In genomic region chr1:169951108-169951507, GRCh38 we compare ENCODE assay signal across 28 cellular contexts.
"Had no signal": no experiment of that assay in that cellular context is flagged by ENCODE, and none has a peak within 500 bp of the region (broad histone marks: within the 10 kb centered on the region; RNA-seq: fewer than 3 reads in every experiment).

No MANE protein-coding gene starts in this region.

- H3K9me3 ChIP-seq: left lung, lower lobe of right lung, neutrophil, right atrium auricular region, tibial nerve, uterus had no signal

- H3K4me2 ChIP-seq: hepatocyte, neural progenitor cell, smooth muscle cell had no signal

- H3K4me1 Mint-ChIP-seq: naive B cell; natural killer cell; nephron progenitor cell; neural progenitor cell; stimulated activated memory B cell treated with anti-CD40 and anti-IgM and Interleukin-4, amounts not matched to agents 10 μg/mL and 1 μg/mL and 100 μg/mL, for 72 hours; stimulated activated naive CD8-positive, alpha-beta T cell treated with anti-CD3 and anti-CD28 coated beads, Interleukin-15, amount 100 ng/mL, for 72 hours had no signal

- H3K4me3 ChIP-seq: hepatocyte, left lung, lower lobe of right lung, neural progenitor cell, right atrium auricular region, right lobe of liver, smooth muscle cell, tibial nerve, uterus had no signal

- H3K36me3 ChIP-seq: lower lobe of right lung, neural progenitor cell, neutrophil, right lobe of liver, uterus had no signal

- H3K27me3 Mint-ChIP-seq: naive B cell; progenitor cell of endocrine pancreas; stimulated activated memory B cell treated with anti-CD40 and anti-IgM and Interleukin-4, amounts not matched to agents 10 μg/mL and 1 μg/mL and 100 μg/mL, for 72 hours; stimulated activated naive CD8-positive, alpha-beta T cell treated with anti-CD3 and anti-CD28 coated beads, Interleukin-15, amount 100 ng/mL, for 72 hours; type B pancreatic cell had no signal

- DNase-seq: islet precursor cell; left colon; left lung; lower lobe of right lung; mammary epithelial cell; mesenchymal stem cell; naive B cell; natural killer cell; nephron progenitor cell; occipital lobe; right lobe of liver; stimulated activated CD4-positive, alpha-beta T cell treated with anti-CD3 and anti-CD28 coated beads, Interleukin-1b, Interleukin-23, amount 100 ng/mL, for 48 hours; stimulated activated CD4-positive, alpha-beta T cell treated with anti-CD3 and anti-CD28 coated beads, Interleukin-2, amount 100 ng/mL, for 48 hours; stimulated activated CD4-positive, alpha-beta T cell treated with anti-CD3 and anti-CD28 coated beads, Interleukin-4, amount 100 ng/mL, for 4 hours; stimulated activated CD8-positive, alpha-beta memory T cell treated with anti-CD3 and anti-CD28 coated beads, Interleukin-4, amount 100 ng/mL, for 48 hours; stimulated activated naive CD4-positive, alpha-beta T cell treated with Interleukin-2 at 50 U/mL for 16 hours; stimulated activated naive CD8-positive, alpha-beta T cell treated with anti-CD3 and anti-CD28 coated beads, Interleukin-15, amount 100 ng/mL, for 72 hours; substantia nigra; uterus had no signal

- H3K27ac Mint-ChIP-seq: naive B cell; natural killer cell; nephron progenitor cell; neural progenitor cell; progenitor cell of endocrine pancreas; stimulated activated memory B cell treated with anti-CD40 and anti-IgM and Interleukin-4, amounts not matched to agents 10 μg/mL and 1 μg/mL and 100 μg/mL, for 72 hours; stimulated activated naive CD8-positive, alpha-beta T cell treated with anti-CD3 and anti-CD28 coated beads, Interleukin-15, amount 100 ng/mL, for 72 hours; type B pancreatic cell had no signal

- H3K79me2 ChIP-seq: hepatocyte had no signal

- H3K9ac ChIP-seq: neural progenitor cell had no signal

- H2AFZ ChIP-seq: hepatocyte, neural progenitor cell had no signal

- H3K36me3 Mint-ChIP-seq: natural killer cell, neural progenitor cell had no signal

- H3K4me3 Mint-ChIP-seq: naive B cell; natural killer cell; nephron progenitor cell; neural progenitor cell; stimulated activated memory B cell treated with anti-CD40 and anti-IgM and Interleukin-4, amounts not matched to agents 10 μg/mL and 1 μg/mL and 100 μg/mL, for 72 hours; stimulated activated naive CD8-positive, alpha-beta T cell treated with anti-CD3 and anti-CD28 coated beads, Interleukin-15, amount 100 ng/mL, for 72 hours; type B pancreatic cell had no signal

- H3K27ac ChIP-seq: hepatocyte, left lung, lower lobe of right lung, neural progenitor cell, neutrophil, right atrium auricular region, right lobe of liver, tibial nerve, uterus had no signal

- H3K9me3 Mint-ChIP-seq: naive B cell; natural killer cell; nephron progenitor cell; neural progenitor cell; stimulated activated memory B cell treated with anti-CD40 and anti-IgM and Interleukin-4, amounts not matched to agents 10 μg/mL and 1 μg/mL and 100 μg/mL, for 72 hours; stimulated activated naive CD8-positive, alpha-beta T cell treated with anti-CD3 and anti-CD28 coated beads, Interleukin-15, amount 100 ng/mL, for 72 hours; type B pancreatic cell had no signal

- H3K4me1 ChIP-seq: left lung, lower lobe of right lung, neural progenitor cell, right atrium auricular region, right lobe of liver, uterus had no signal

- H3K27me3 ChIP-seq: hepatocyte, left lung, neural progenitor cell, neutrophil, right atrium auricular region, right lobe of liver, tibial nerve, uterus had no signal

- ATAC-seq: left colon; left lung; lower lobe of right lung; natural killer cell; right lobe of liver; stimulated activated memory B cell treated with anti-CD40 and anti-IgM and Interleukin-4, amounts not matched to agents 10 μg/mL and 1 μg/mL and 100 μg/mL, for 72 hours; stimulated activated naive CD8-positive, alpha-beta T cell treated with anti-CD3 and anti-CD28 coated beads, Interleukin-15, amount 100 ng/mL, for 72 hours had no signal
